ENCODE assay signal across 10 cellular contexts in the genomic region with DNA sequence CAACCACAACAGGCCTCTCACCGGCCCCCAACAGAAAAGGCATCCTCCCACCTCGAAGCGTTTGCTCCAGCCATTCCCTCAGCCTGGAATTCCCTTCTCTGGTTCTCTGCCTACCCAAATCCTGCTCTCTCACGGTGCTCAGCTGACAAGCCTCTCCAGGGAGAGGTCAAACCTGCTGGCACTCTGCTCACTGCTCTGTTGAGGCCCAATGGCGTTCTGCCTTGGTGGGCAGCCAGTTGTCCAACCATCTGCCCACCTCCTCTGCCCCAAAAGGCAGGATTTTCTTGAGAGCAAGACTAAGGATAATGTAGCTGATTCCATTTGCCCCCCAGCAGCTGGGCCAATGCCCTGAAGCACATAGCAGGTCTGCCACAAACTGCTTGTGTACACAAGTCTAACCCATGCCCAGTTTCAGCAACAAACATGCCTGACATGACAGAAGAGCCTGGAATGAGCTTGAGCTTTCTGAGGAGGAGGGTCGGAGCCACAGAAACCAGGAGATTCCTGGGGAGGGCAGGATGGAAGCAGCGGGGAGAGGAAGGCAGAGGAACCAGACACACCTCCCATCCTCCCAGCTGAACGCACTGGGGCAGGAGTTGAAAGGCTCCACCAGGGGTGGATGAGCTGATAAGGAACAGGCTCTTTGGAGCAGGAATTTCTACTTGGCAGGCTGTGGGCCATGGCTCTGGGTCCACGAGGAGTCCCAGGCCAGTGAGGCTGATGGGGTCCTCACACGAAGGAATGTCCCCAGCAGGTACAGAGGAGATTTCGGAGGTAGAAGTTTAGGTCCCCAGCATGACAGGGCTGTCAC. TPM values are rescaled to one million over a fixed set of nuclear protein-coding genes. Genes with fewer than 3 reads are reported as not detected.
DNase-seq lines count a peak whose midpoint lies in the region; ATAC-seq and TF ChIP-seq lines count a peak whose summit lies in the region.
"Had no signal": no experiment of that assay in that cellular context is flagged by ENCODE, and none has a peak within 500 bp of the region (broad histone marks: within the 10 kb centered on the region; RNA-seq: fewer than 3 reads in every experiment).

No MANE protein-coding gene starts in this region.

- H3K4me3 ChIP-seq in hepatocyte: no peak overlapping the region
- H3K4me3 ChIP-seq: SJSA1 had no signal

- H4K20me1 ChIP-seq in hepatocyte (ENCODE audit: insufficient read depth, poor library complexity, severe bottlenecking): no peaks in the 10 kb centered on the region

- peaks cover 26% of the 10 kb centered on the region for H3K36me3 Mint-ChIP-seq in T-helper 1 cell treated with Interleukin-12 subunit alpha and Interleukin-12 subunit beta and Interleukin-4 antibody, amounts not matched to agents 30 μg/mL and 1 μg/mL, for 36 hours (ENCODE audit: low read depth)
- peaks cover 21% of the 10 kb centered on the region for H3K36me3 Mint-ChIP-seq in activated B cell treated with CpG ODN at 0.5 μM for 24 hours (ENCODE audit: low read depth)
- H3K36me3 Mint-ChIP-seq in stimulated activated naive B cell treated with anti-CD40 and anti-IgM and Interleukin-4, amounts not matched to agents 10 μg/mL and 1 μg/mL and 100 μg/mL, for 72 hours: peaks cover 22 to 28% of the 10 kb centered on the region in 2 donors

- H3K36me3 ChIP-seq in hepatocyte (replicated peaks; ENCODE audit: insufficient read depth, low read depth): no peaks in the 10 kb centered on the region
- H3K36me3 ChIP-seq: SJSA1 had no signal

- no peak for DNase-seq in T-helper 1 cell
- DNase-seq in activated B cell treated with CpG ODN at 0.5 μM for 24 hours: no peak
- no peak for DNase-seq in hepatocyte (ENCODE audit: low spot score)
- DNase-seq in stimulated activated naive B cell treated with anti-CD40 and anti-IgM and Interleukin-4, amounts not matched to agents 10 μg/mL and 1 μg/mL and 100 μg/mL, for 72 hours: no peak
- DNase-seq in foreskin keratinocyte: no peak
- DNase-seq: retina had no signal

- peaks cover 37% of the 10 kb centered on the region for H3K4me1 Mint-ChIP-seq in T-helper 1 cell treated with Interleukin-12 subunit alpha and Interleukin-12 subunit beta and Interleukin-4 antibody, amounts not matched to agents 30 μg/mL and 1 μg/mL, for 36 hours (ENCODE audit: low read depth)
- peaks cover 79% of the 10 kb centered on the region for H3K4me1 Mint-ChIP-seq in activated B cell treated with CpG ODN at 0.5 μM for 24 hours
- H3K4me1 Mint-ChIP-seq in stimulated activated naive B cell treated with anti-CD40 and anti-IgM and Interleukin-4, amounts not matched to agents 10 μg/mL and 1 μg/mL and 100 μg/mL, for 72 hours: peaks cover 57 to 84% of the 10 kb centered on the region in 2 donors

- peak overlapping the region; percentile 97 for H3K27ac Mint-ChIP-seq in T-helper 1 cell treated with Interleukin-12 subunit alpha and Interleukin-12 subunit beta and Interleukin-4 antibody, amounts not matched to agents 30 μg/mL and 1 μg/mL, for 36 hours
- H3K27ac Mint-ChIP-seq in activated B cell treated with CpG ODN at 0.5 μM for 24 hours: peak overlapping the region; percentile 99
- H3K27ac Mint-ChIP-seq in stimulated activated naive B cell treated with anti-CD40 and anti-IgM and Interleukin-4, amounts not matched to agents 10 μg/mL and 1 μg/mL and 100 μg/mL, for 72 hours: peak overlapping the region; percentile 97

- TF ChIP-seq CTCF in activated B cell treated with CpG ODN at 0.5 μM for 24 hours (IDR thresholded peaks at IDR 0.05) (no peak), hepatocyte (IDR thresholded peaks at IDR 0.05; ENCODE audit: poor library complexity) (no peak), foreskin keratinocyte (conservative IDR thresholded peaks at IDR 0.05) (no peak)

- H3K27ac ChIP-seq in hepatocyte: peak overlapping the region; percentile 58
- H3K27ac ChIP-seq in foreskin keratinocyte: no peak overlapping the region
- H3K27ac ChIP-seq: SJSA1 had no signal

- H3K4me2 ChIP-seq in hepatocyte: no peak overlapping the region

- peak overlapping the region; percentile 99 for H3K4me3 Mint-ChIP-seq in T-helper 1 cell treated with Interleukin-12 subunit alpha and Interleukin-12 subunit beta and Interleukin-4 antibody, amounts not matched to agents 30 μg/mL and 1 μg/mL, for 36 hours
- H3K4me3 Mint-ChIP-seq in activated B cell treated with CpG ODN at 0.5 μM for 24 hours: peak overlapping the region; percentile 99
- H3K4me3 Mint-ChIP-seq in stimulated activated naive B cell treated with anti-CD40 and anti-IgM and Interleukin-4, amounts not matched to agents 10 μg/mL and 1 μg/mL and 100 μg/mL, for 72 hours: peak overlapping the region; percentile 98

- POLR2A ChIA-PET in activated B cell treated with CpG ODN at 0.5 μM for 24 hours (lab: Charles Lee): interaction anchor here (0.6 to 3.0 kb wide), 8 partner anchors 8 to 260 kb away, joined by 3 to 12 read pairs (median 5); partner anchors contain the start of genes HEXIM1 and MAP3K14

- CTCF ChIA-PET in activated B cell treated with CpG ODN at 0.5 μM for 24 hours (lab: Charles Lee): interaction anchor here (1.1 to 2.1 kb wide), 4 partner anchors 10 to 190 kb away, joined by 4 to 6 read pairs (median 4); no protein-coding TSS in a partner anchor

- no peak for ATAC-seq in activated B cell treated with CpG ODN at 0.5 μM for 24 hours (ENCODE audit: low read depth)
- no peak for ATAC-seq in stimulated activated naive B cell treated with anti-CD40 and anti-IgM and Interleukin-4, amounts not matched to agents 10 μg/mL and 1 μg/mL and 100 μg/mL, for 72 hours (replicated peaks)
- ATAC-seq in GM21717 (IDR thresholded peaks at IDR 0.05; ENCODE audit: unreplicated experiment): no peak
- no peak for ATAC-seq in GM18870 (IDR thresholded peaks at IDR 0.05; ENCODE audit: unreplicated experiment)
- ATAC-seq in foreskin keratinocyte: no peak

- H3K79me2 ChIP-seq in hepatocyte: peaks cover 9% of the 10 kb centered on the region

- H3K27me3 ChIP-seq in hepatocyte (no peaks in the 10 kb centered on the region), foreskin keratinocyte (no peaks in the 10 kb centered on the region)
- H3K27me3 ChIP-seq: SJSA1 had no signal

- H3K9me3 ChIP-seq in hepatocyte (ENCODE audit: low read depth): no peaks in the 10 kb centered on the region
- H3K9me3 ChIP-seq: SJSA1 had no signal

- no peaks in the 10 kb centered on the region for H3K27me3 Mint-ChIP-seq in T-helper 1 cell treated with Interleukin-12 subunit alpha and Interleukin-12 subunit beta and Interleukin-4 antibody, amounts not matched to agents 30 μg/mL and 1 μg/mL, for 36 hours (ENCODE audit: low read depth)
- no peaks in the 10 kb centered on the region for H3K27me3 Mint-ChIP-seq in activated B cell treated with CpG ODN at 0.5 μM for 24 hours
- H3K27me3 Mint-ChIP-seq in stimulated activated naive B cell treated with anti-CD40 and anti-IgM and Interleukin-4, amounts not matched to agents 10 μg/mL and 1 μg/mL and 100 μg/mL, for 72 hours: no peaks in the 10 kb centered on the region

- no peaks in the 10 kb centered on the region for H3K9me2 ChIP-seq in hepatocyte (replicated peaks; ENCODE audit: insufficient read depth)

- intact Hi-C loops in activated B cell treated with CpG ODN at 0.5 μM for 24 hours (cut with micrococcal nuclease): no loop called here

- no peak overlapping the region for H2AFZ ChIP-seq in hepatocyte

- 62% methylated on average over 11 of the region's 11 CpGs for WGBS in hepatocyte (ENCODE audit: low lambda C conversion rate, missing lambda C conversion rate)

- no peaks in the 10 kb centered on the region for H3K9me3 Mint-ChIP-seq in T-helper 1 cell treated with Interleukin-12 subunit alpha and Interleukin-12 subunit beta and Interleukin-4 antibody, amounts not matched to agents 30 μg/mL and 1 μg/mL, for 36 hours
- H3K9me3 Mint-ChIP-seq in activated B cell treated with CpG ODN at 0.5 μM for 24 hours: no peaks in the 10 kb centered on the region
- H3K9me3 Mint-ChIP-seq in stimulated activated naive B cell treated with anti-CD40 and anti-IgM and Interleukin-4, amounts not matched to agents 10 μg/mL and 1 μg/mL and 100 μg/mL, for 72 hours: no peaks in the 10 kb centered on the region

- H3K4me1 ChIP-seq in hepatocyte (ENCODE audit: insufficient read depth) (peaks cover 52% of the 10 kb centered on the region), foreskin keratinocyte (no peaks in the 10 kb centered on the region)
- H3K4me1 ChIP-seq: SJSA1 had no signal

RNA-seq across cellular contexts. Expression of gene ARHGAP27, which starts 23.9 kb away (rescaled TPM):
- 64.5 and 75.7 TPM in 2 replicates for total RNA-seq in activated B cell treated with CpG ODN at 0.5 μM for 24 hours
- total RNA-seq in hepatocyte: 27.9 and 78.1 TPM in 2 replicates
- 21.1 and 24.4 TPM in 2 replicates for polyA plus RNA-seq in hepatocyte
- total RNA-seq in foreskin keratinocyte: 13.3 and 13.5 TPM in 2 replicates
- polyA plus RNA-seq in foreskin keratinocyte: 9.5 and 10.0 TPM in 2 replicates
